Comparison of ENCODE assay signal across 8 cellular contexts in the genomic region with DNA sequence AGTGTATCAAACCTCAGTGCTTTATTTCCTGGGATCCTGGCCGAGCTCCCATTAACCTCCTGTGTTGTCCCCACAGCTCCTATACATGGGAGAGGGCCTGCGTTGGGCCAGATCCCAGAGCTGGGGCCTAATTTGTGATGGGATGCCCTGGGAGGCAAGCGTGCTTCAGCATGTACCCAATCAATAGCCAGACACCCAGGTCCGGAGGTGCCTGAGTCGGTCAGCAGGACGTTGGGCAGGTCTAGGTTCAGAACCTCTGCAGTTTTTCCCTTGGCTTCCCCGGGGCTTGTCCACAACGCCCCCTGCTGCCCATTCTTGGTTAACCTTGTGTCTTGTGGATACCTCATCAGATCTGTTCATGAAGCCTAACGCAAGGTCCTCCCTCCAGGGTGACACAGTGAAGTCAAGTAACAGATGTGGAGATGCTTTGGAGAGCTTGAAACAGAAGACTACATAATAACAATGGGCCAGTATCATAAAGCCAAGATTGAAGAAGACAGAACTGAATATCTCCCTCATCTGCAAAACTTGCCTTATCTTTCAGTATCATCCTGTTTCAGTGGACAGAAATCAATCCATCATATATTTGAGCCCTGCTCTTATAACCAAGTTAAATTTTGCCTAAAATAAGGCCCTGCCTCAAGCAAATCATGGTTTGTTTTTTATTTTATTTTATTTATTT. TPM values are rescaled to one million over a fixed set of nuclear protein-coding genes. Genes with fewer than 3 reads are reported as not detected.
DNase-seq lines count a peak whose midpoint lies in the region; ATAC-seq, FAIRE-seq and TF ChIP-seq lines count a peak whose summit lies in the region.
"Not testable (repeated sequence)": the region's sequence is repeated elsewhere in the genome, so short reads cannot be mapped to it uniquely, and the experiment has no call there.

No MANE protein-coding gene starts in this region.

- not testable (repeated sequence) for H3K36me3 ChIP-seq in bronchial epithelial cell (ENCODE audit: control insufficient read depth, insufficient read depth, low read length)

- peak; percentile 83 for TF ChIP-seq CTCF in bronchial epithelial cell (IDR thresholded peaks at IDR 0.05; ENCODE audit: insufficient read depth, low read length, severe bottlenecking)

- H3K27me3 ChIP-seq in bronchial epithelial cell (ENCODE audit: control insufficient read depth, insufficient read depth, low read length), result not testable (repeated sequence)

- DNase-seq in AG20443 (ENCODE audit: low spot score) (peak; percentile 85), NCI-H526 treated with DMSO at 0.1 percent for 48 hours (lab: John Stamatoyannopoulos, UW) (peak; percentile 64), bronchial epithelial cell (ENCODE audit: low read depth) (peak; percentile 70), iris pigment epithelial cell (ENCODE audit: low read depth) (peak; percentile 82)
- peak; percentile 78 for DNase-seq in activated CD4-positive, alpha-beta T cell treated with anti-CD3 and anti-CD28 coated beads for 1 hour
- DNase-seq in stimulated activated CD4-positive, alpha-beta T cell treated with anti-CD3 and anti-CD28 coated beads, Interleukin-15, amount 100 ng/mL, for 48 hours (ENCODE audit: low read depth in 2 of 2), result peak; percentile 72 to 87

- ATAC-seq in GM18909 (IDR thresholded peaks at IDR 0.05; ENCODE audit: poor library complexity, unreplicated experiment) (peak; percentile 88), HG03442 (IDR thresholded peaks at IDR 0.05; ENCODE audit: unreplicated experiment) (peak; percentile 85)

- not testable (repeated sequence) for H3K4me3 ChIP-seq in bronchial epithelial cell (ENCODE audit: low read depth, low read length)

- not testable (repeated sequence) for FAIRE-seq in bronchial epithelial cell (lab: Jason Lieb, UNC)

RNA-seq across cellular contexts. Expression of gene ANXA4, which starts 27.3 kb away (rescaled TPM):
- total RNA-seq in bronchial epithelial cell, result 15.0 and 26.4 TPM in 2 replicates
